21 cellular contexts compared by ENCODE assay signal in the genomic region with DNA sequence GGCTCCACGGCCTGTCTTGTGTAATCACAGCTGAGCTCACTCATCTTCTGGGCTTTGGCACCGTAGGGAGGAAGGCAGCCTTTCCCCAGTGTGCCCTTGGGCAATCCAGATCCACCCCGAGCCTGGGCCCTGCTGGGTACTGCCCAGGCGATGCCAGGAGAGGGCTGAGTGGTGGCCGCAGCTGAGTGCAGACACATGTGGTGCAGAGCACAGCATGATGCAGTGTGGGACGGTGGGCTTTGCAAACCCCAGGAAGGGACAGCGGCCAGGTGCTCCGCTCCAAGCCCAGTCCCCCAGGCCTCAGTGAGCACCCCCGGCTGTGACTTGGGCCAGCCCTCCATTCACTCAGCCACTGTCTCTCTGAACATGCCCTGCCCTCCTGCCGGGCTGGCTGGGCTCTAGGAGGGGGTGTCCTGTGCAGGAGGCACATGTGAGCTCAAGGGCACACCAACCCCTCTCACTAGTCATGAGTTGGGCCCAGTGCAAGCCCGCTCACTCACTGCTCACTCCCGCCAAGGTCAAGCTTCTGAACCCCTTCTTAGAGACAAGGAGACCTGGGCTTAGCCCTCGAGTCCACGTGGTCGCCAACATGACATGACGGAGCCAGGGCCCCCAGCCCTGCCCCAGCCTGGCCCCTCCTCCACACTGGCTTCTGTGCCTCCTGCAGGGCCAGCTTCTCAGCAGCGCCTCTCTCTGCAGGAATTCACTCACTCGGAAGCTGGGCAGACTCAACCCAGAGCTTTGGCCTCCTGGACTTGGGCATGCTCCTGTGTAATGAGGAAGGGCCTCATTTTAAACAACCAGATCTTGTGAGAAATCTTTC.
DNase-seq lines count a peak whose midpoint lies in the region; TF ChIP-seq lines count a peak whose summit lies in the region.
"Had no signal": no experiment of that assay in that cellular context is flagged by ENCODE, and none has a peak within 500 bp of the region (broad histone marks: within the 10 kb centered on the region; RNA-seq: fewer than 3 reads in every experiment).

No MANE protein-coding gene starts in this region.

- H3K27ac Mint-ChIP-seq in activated naive CD8-positive, alpha-beta T cell treated with anti-CD3 and anti-CD28 coated beads for 36 hours: no peak overlapping the region
- H3K27ac Mint-ChIP-seq: stimulated activated memory B cell treated with anti-CD40 and anti-IgM and Interleukin-4, amounts not matched to agents 10 μg/mL and 1 μg/mL and 100 μg/mL, for 72 hours; T-helper 2 cell treated with Interferon-gamma antibody and Interleukin-4, amounts not matched to agents 5 μg/mL and 100 μg/mL, for 36 hours had no signal

- H3K4me1 ChIP-seq in GM23248 (ENCODE audit: insufficient read depth): peaks cover 9% of the 10 kb centered on the region; the same call in 1 of the 2 replicates
- peaks cover 5% of the 10 kb centered on the region for H3K4me1 ChIP-seq in adipocyte (ENCODE audit: control insufficient read depth, insufficient read depth, low read length)
- no peaks in the 10 kb centered on the region for H3K4me1 ChIP-seq in HAP-1
- H3K4me1 ChIP-seq: transverse colon had no signal

- no peaks in the 10 kb centered on the region for H4K20me1 ChIP-seq in GM23248 (ENCODE audit: insufficient read depth)
- H4K20me1 ChIP-seq: BLaER1 treated with 17β-estradiol and CSF1 and Interleukin-3, amounts not matched to agents 10 nM and 100 nM had no signal

- H3K9me2 ChIP-seq in GM23248 (ENCODE audit: insufficient read depth): no peaks in the 10 kb centered on the region

- WGBS in GM23248 (ENCODE audit: low coverage in 1 of 2, low lambda C conversion rate in 2 of 2, missing lambda C conversion rate in 2 of 2), 2 experiments: 83 to 88% methylated on average over 15 to 18 of the region's 18 CpGs

- DNase-seq in AG10803 (ENCODE audit: low read depth): peak; percentile 29
- DNase-seq in GM23248: peak; percentile 65
- DNase-seq in adipocyte (ENCODE audit: low read depth): peak; percentile 2
- peak; percentile 85 for DNase-seq in mesenteric fat pad (ENCODE audit: low spot score)
- DNase-seq in glomerular visceral epithelial cell (ENCODE audit: extremely low spot score): no peak
- no peak for DNase-seq in activated naive CD8-positive, alpha-beta T cell treated with anti-CD3 and anti-CD28 coated beads for 36 hours
- DNase-seq in nucleus accumbens (lab: John Stamatoyannopoulos, UW): no peak
- no peak for DNase-seq in HAP-1 (ENCODE audit: low spot score in 2 of 2)
- DNase-seq: activated gamma-delta T cell, anterior cingulate cortex, DMS153, HCEC 1CT, hypothalamus, NCI-H1436 treated with DMSO at 0.1 percent for 48 hours, NCI-H446, SJCRH30, transverse colon had no signal

- H3K4me3 Mint-ChIP-seq in activated naive CD8-positive, alpha-beta T cell treated with anti-CD3 and anti-CD28 coated beads for 36 hours: no peak overlapping the region
- H3K4me3 Mint-ChIP-seq: stimulated activated memory B cell treated with anti-CD40 and anti-IgM and Interleukin-4, amounts not matched to agents 10 μg/mL and 1 μg/mL and 100 μg/mL, for 72 hours; T-helper 2 cell treated with Interferon-gamma antibody and Interleukin-4, amounts not matched to agents 5 μg/mL and 100 μg/mL, for 36 hours had no signal

- H3K36me3 Mint-ChIP-seq in activated naive CD8-positive, alpha-beta T cell treated with anti-CD3 and anti-CD28 coated beads for 36 hours: no peaks in the 10 kb centered on the region
- H3K36me3 Mint-ChIP-seq: stimulated activated memory B cell treated with anti-CD40 and anti-IgM and Interleukin-4, amounts not matched to agents 10 μg/mL and 1 μg/mL and 100 μg/mL, for 72 hours had no signal

- H3K27me3 Mint-ChIP-seq in activated naive CD8-positive, alpha-beta T cell treated with anti-CD3 and anti-CD28 coated beads for 36 hours: peaks cover 3% of the 10 kb centered on the region

- H3K9me3 ChIP-seq in GM23248 (ENCODE audit: low read depth): no peaks in the 10 kb centered on the region
- no peaks in the 10 kb centered on the region for H3K9me3 ChIP-seq in adipocyte (ENCODE audit: control insufficient read depth, low read length)
- no peaks in the 10 kb centered on the region for H3K9me3 ChIP-seq in HAP-1
- H3K9me3 ChIP-seq: BLaER1 treated with 17β-estradiol and CSF1 and Interleukin-3, amounts not matched to agents 10 nM and 100 nM; SJCRH30; transverse colon had no signal

- no peak overlapping the region for H3K27ac ChIP-seq in GM23248
- H3K27ac ChIP-seq: BLaER1 treated with 17β-estradiol and CSF1 and Interleukin-3, amounts not matched to agents 10 nM and 100 nM; parathyroid adenoma; SJCRH30; transverse colon had no signal

- no peaks in the 10 kb centered on the region; the same call in 1 of the 2 replicates for H3K79me2 ChIP-seq in GM23248 (ENCODE audit: insufficient read depth)
- H3K79me2 ChIP-seq: parathyroid adenoma had no signal

- H2AFZ ChIP-seq in GM23248: no peak overlapping the region
- H2AFZ ChIP-seq: parathyroid adenoma had no signal

- in situ Hi-C loops in GM23248 (cut with MboI) (no loop called here), HAP-1 (cut with MboI; ENCODE audit: low sequenced_read_pairs) (no loop called here)

- H3K9me3 Mint-ChIP-seq in activated naive CD8-positive, alpha-beta T cell treated with anti-CD3 and anti-CD28 coated beads for 36 hours: no peaks in the 10 kb centered on the region
- H3K9me3 Mint-ChIP-seq: stimulated activated memory B cell treated with anti-CD40 and anti-IgM and Interleukin-4, amounts not matched to agents 10 μg/mL and 1 μg/mL and 100 μg/mL, for 72 hours; T-helper 2 cell treated with Interferon-gamma antibody and Interleukin-4, amounts not matched to agents 5 μg/mL and 100 μg/mL, for 36 hours had no signal

- no peaks in the 10 kb centered on the region for H3K27me3 ChIP-seq in GM23248 (replicated peaks; ENCODE audit: insufficient read depth)
- H3K27me3 ChIP-seq in adipocyte (replicated peaks; ENCODE audit: control insufficient read depth, insufficient read depth, low read length): no peaks in the 10 kb centered on the region
- no peaks in the 10 kb centered on the region for H3K27me3 ChIP-seq in HAP-1 (ENCODE audit: low read depth)
- H3K27me3 ChIP-seq: BLaER1 treated with 17β-estradiol and CSF1 and Interleukin-3, amounts not matched to agents 10 nM and 100 nM had no signal

- peaks cover 5% of the 10 kb centered on the region for H3K4me1 Mint-ChIP-seq in activated naive CD8-positive, alpha-beta T cell treated with anti-CD3 and anti-CD28 coated beads for 36 hours
- H3K4me1 Mint-ChIP-seq: stimulated activated memory B cell treated with anti-CD40 and anti-IgM and Interleukin-4, amounts not matched to agents 10 μg/mL and 1 μg/mL and 100 μg/mL, for 72 hours had no signal

- H3K9ac ChIP-seq in GM23248: no peak overlapping the region
- H3K9ac ChIP-seq in adipocyte (ENCODE audit: low read length): no peak overlapping the region
- H3K9ac ChIP-seq: BLaER1 treated with 17β-estradiol and CSF1 and Interleukin-3, amounts not matched to agents 10 nM and 100 nM; parathyroid adenoma had no signal

- H3K4me3 ChIP-seq in AG10803 (ENCODE audit: low read length) (no peak overlapping the region), GM23248 (no peak overlapping the region), adipocyte (ENCODE audit: low read length) (no peak overlapping the region), HAP-1 (no peak overlapping the region)
- H3K4me3 ChIP-seq: BLaER1 treated with 17β-estradiol and CSF1 and Interleukin-3, amounts not matched to agents 10 nM and 100 nM; SJCRH30; transverse colon had no signal

- H3K36me3 ChIP-seq in GM23248 (ENCODE audit: low read depth) (no peaks in the 10 kb centered on the region), adipocyte (ENCODE audit: control insufficient read depth, insufficient read depth, low read length, severe bottlenecking) (no peaks in the 10 kb centered on the region), HAP-1 (replicated peaks) (no peaks in the 10 kb centered on the region)
- H3K36me3 ChIP-seq: BLaER1 treated with 17β-estradiol and CSF1 and Interleukin-3, amounts not matched to agents 10 nM and 100 nM; SJCRH30; transverse colon had no signal

- TF ChIP-seq CTCF in AG10803 (conservative IDR thresholded peaks at IDR 0.05; ENCODE audit: low read length): no peak

- H3F3A ChIP-seq in GM23248 (ENCODE audit: insufficient read depth): no peaks in the 10 kb centered on the region; the same call in 1 of the 2 replicates

- no peak overlapping the region for H3K4me2 ChIP-seq in GM23248 (ENCODE audit: unreplicated experiment)
- H3K4me2 ChIP-seq: BLaER1 treated with 17β-estradiol and CSF1 and Interleukin-3, amounts not matched to agents 10 nM and 100 nM had no signal

Comparison
In these comparisons a context has a peak if more than half of its experiments do, and no peak if none do; other contexts are left out.
1. DNase-seq: peak in AG10803 (single experiment), GM23248 (single experiment), adipocyte (single experiment) and mesenteric fat pad (single experiment); none in glomerular visceral epithelial cell (single experiment), activated naive CD8-positive, alpha-beta T cell treated with anti-CD3 and anti-CD28 coated beads for 36 hours (single experiment), nucleus accumbens (0 of 56) and HAP-1 (0 of 2).